ENCODE assay signal across 10 cellular contexts in genomic region chr16:14672403-14672971, GRCh38. TPM values are rescaled to one million over a fixed set of nuclear protein-coding genes. Genes with fewer than 3 reads are reported as not detected.
A peak's percentile ranks its signal among the peaks of the same experiment; 100 is the strongest.
DNase-seq lines count a peak whose midpoint lies in the region; ATAC-seq and TF ChIP-seq lines count a peak whose summit lies in the region.
"Had no signal": no experiment of that assay in that cellular context is flagged by ENCODE, and none has a peak within 500 bp of the region (broad histone marks: within the 10 kb centered on the region; RNA-seq: fewer than 3 reads in every experiment).

No MANE protein-coding gene starts in this region.

- no peak overlapping the region for H3K27ac ChIP-seq in neural progenitor cell
- H3K27ac ChIP-seq: 22Rv1 had no signal

- H3K9me3 ChIP-seq in neural progenitor cell (ENCODE audit: low read depth) = no peaks in the 10 kb centered on the region

- H3K36me3 Mint-ChIP-seq in activated B cell treated with CpG ODN at 0.5 μM for 24 hours (ENCODE audit: low read depth) = peaks cover 23% of the 10 kb centered on the region
- peaks cover 6 to 26% of the 10 kb centered on the region in 2 donors for H3K36me3 Mint-ChIP-seq in stimulated activated naive B cell treated with anti-CD40 and anti-IgM and Interleukin-4, amounts not matched to agents 10 μg/mL and 1 μg/mL and 100 μg/mL, for 72 hours
- peaks cover 6% of the 10 kb centered on the region for H3K36me3 Mint-ChIP-seq in neural progenitor cell

- no peak overlapping the region for H2AFZ ChIP-seq in neural progenitor cell (replicated peaks)

- no peak overlapping the region for H3K9ac ChIP-seq in neural progenitor cell

- H4K20me1 ChIP-seq in neural progenitor cell (ENCODE audit: low read depth) = peaks cover 4% of the 10 kb centered on the region

- H3K79me2 ChIP-seq in neural progenitor cell (ENCODE audit: low read depth) = no peaks in the 10 kb centered on the region

- TF ChIP-seq POLR2A in erythroblast (IDR thresholded peaks at IDR 0.05; ENCODE audit: low read length) = no peak

- H3K9me3 Mint-ChIP-seq in activated B cell treated with CpG ODN at 0.5 μM for 24 hours (no peaks in the 10 kb centered on the region), neural progenitor cell (peaks cover 3% of the 10 kb centered on the region)
- H3K9me3 Mint-ChIP-seq in stimulated activated naive B cell treated with anti-CD40 and anti-IgM and Interleukin-4, amounts not matched to agents 10 μg/mL and 1 μg/mL and 100 μg/mL, for 72 hours = peaks cover 0 to 1% of the 10 kb centered on the region in 2 donors

- POLR2A ChIA-PET in activated B cell treated with CpG ODN at 0.5 μM for 24 hours (lab: Charles Lee) = no interaction called here

- H3K4me3 Mint-ChIP-seq in activated B cell treated with CpG ODN at 0.5 μM for 24 hours (peak overlapping the region; percentile 56), neural progenitor cell (no peak overlapping the region)
- H3K4me3 Mint-ChIP-seq in stimulated activated naive B cell treated with anti-CD40 and anti-IgM and Interleukin-4, amounts not matched to agents 10 μg/mL and 1 μg/mL and 100 μg/mL, for 72 hours = peak overlapping the region in 1 of 2 donors; percentile 30

- H3K4me1 Mint-ChIP-seq in activated B cell treated with CpG ODN at 0.5 μM for 24 hours (peaks cover 18% of the 10 kb centered on the region), neural progenitor cell (no peaks in the 10 kb centered on the region)
- H3K4me1 Mint-ChIP-seq in stimulated activated naive B cell treated with anti-CD40 and anti-IgM and Interleukin-4, amounts not matched to agents 10 μg/mL and 1 μg/mL and 100 μg/mL, for 72 hours = peaks cover 10 to 12% of the 10 kb centered on the region in 2 donors

- H3K4me2 ChIP-seq in neural progenitor cell = no peak overlapping the region

- H3K36me3 ChIP-seq in neural progenitor cell = no peaks in the 10 kb centered on the region

- H3K27me3 Mint-ChIP-seq in activated B cell treated with CpG ODN at 0.5 μM for 24 hours = no peaks in the 10 kb centered on the region
- peaks cover under 1% of the 10 kb centered on the region in 2 donors for H3K27me3 Mint-ChIP-seq in stimulated activated naive B cell treated with anti-CD40 and anti-IgM and Interleukin-4, amounts not matched to agents 10 μg/mL and 1 μg/mL and 100 μg/mL, for 72 hours
- H3K27me3 Mint-ChIP-seq in neural progenitor cell (ENCODE audit: insufficient read depth, low read depth) = no peaks in the 10 kb centered on the region

- no peak for TF ChIP-seq CTCF in activated B cell treated with CpG ODN at 0.5 μM for 24 hours (IDR thresholded peaks at IDR 0.05)
- TF ChIP-seq CTCF in neural progenitor cell (IDR thresholded peaks at IDR 0.05) = no peak

- H3K4me3 ChIP-seq in neural progenitor cell = no peak overlapping the region

- peak; percentile 10 for DNase-seq in DMS 273 (lab: John Stamatoyannopoulos, UW; ENCODE audit: unreplicated experiment)
- DNase-seq in DMS 273 treated with DMSO at 0.1 percent for 48 hours (lab: John Stamatoyannopoulos, UW) = no peak
- no peak for DNase-seq in activated B cell treated with CpG ODN at 0.5 μM for 24 hours
- DNase-seq in stimulated activated naive B cell treated with anti-CD40 and anti-IgM and Interleukin-4, amounts not matched to agents 10 μg/mL and 1 μg/mL and 100 μg/mL, for 72 hours = no peak
- DNase-seq in NK-92 (lab: John Stamatoyannopoulos, UW; ENCODE audit: unreplicated experiment) = no peak
- DNase-seq in neural progenitor cell (ENCODE audit: low spot score) = no peak
- no peak for DNase-seq in erythroblast (lab: John Stamatoyannopoulos, UW)

- CTCF ChIA-PET in activated B cell treated with CpG ODN at 0.5 μM for 24 hours (lab: Charles Lee) = no interaction called here

- H3K4me1 ChIP-seq in neural progenitor cell = no peaks in the 10 kb centered on the region

- no peaks in the 10 kb centered on the region for H3K27me3 ChIP-seq in neural progenitor cell

- intact Hi-C loops in activated B cell treated with CpG ODN at 0.5 μM for 24 hours (cut with micrococcal nuclease) = no loop called here

- ATAC-seq in HG03066 (IDR thresholded peaks at IDR 0.05; ENCODE audit: low read depth, unreplicated experiment) = peak; percentile 54
- peak; percentile 73 for ATAC-seq in activated B cell treated with CpG ODN at 0.5 μM for 24 hours (ENCODE audit: low read depth)
- ATAC-seq in stimulated activated naive B cell treated with anti-CD40 and anti-IgM and Interleukin-4, amounts not matched to agents 10 μg/mL and 1 μg/mL and 100 μg/mL, for 72 hours (replicated peaks) = peak; percentile 42 to 67

- no peaks in the 10 kb centered on the region for H3F3A ChIP-seq in neural progenitor cell (ENCODE audit: low read depth)

- peak overlapping the region; percentile 59 for H3K27ac Mint-ChIP-seq in activated B cell treated with CpG ODN at 0.5 μM for 24 hours
- peak overlapping the region; percentile 33 for H3K27ac Mint-ChIP-seq in stimulated activated naive B cell treated with anti-CD40 and anti-IgM and Interleukin-4, amounts not matched to agents 10 μg/mL and 1 μg/mL and 100 μg/mL, for 72 hours
- no peak overlapping the region for H3K27ac Mint-ChIP-seq in neural progenitor cell

RNA-seq across cellular contexts. Expression of gene PLA2G10, which starts 21.6 kb away (rescaled TPM):
- total RNA-seq in activated B cell treated with CpG ODN at 0.5 μM for 24 hours = not detected in 2 replicates
- total RNA-seq in neural progenitor cell (ENCODE audit: low replicate concordance) = not detected in 2 replicates
- total RNA-seq: endothelial cell of umbilical vein had no signal

RNA-seq across cellular contexts. Expression of gene NPIPA3, which starts 30.7 kb away (rescaled TPM):
- 1.8 and 3.5 TPM in 2 replicates for total RNA-seq in activated B cell treated with CpG ODN at 0.5 μM for 24 hours
- 1.0 TPM in 1 of 2 replicates, not detected in the other for total RNA-seq in neural progenitor cell (ENCODE audit: low replicate concordance)

RNA-seq across cellular contexts. Expression of gene BFAR, which starts 39.7 kb away (rescaled TPM):
- total RNA-seq in activated B cell treated with CpG ODN at 0.5 μM for 24 hours (54.9 and 68.2 TPM in 2 replicates), neural progenitor cell (ENCODE audit: low replicate concordance) (72.0 and 91.8 TPM in 2 replicates)

RNA-seq across cellular contexts. Expression of gene PARN, which starts 42.4 kb away (rescaled TPM):
- total RNA-seq in activated B cell treated with CpG ODN at 0.5 μM for 24 hours (47.3 and 49.6 TPM in 2 replicates), neural progenitor cell (ENCODE audit: low replicate concordance) (35.8 and 53.5 TPM in 2 replicates)
